ENCODE assay signal across 8 cellular contexts in the genomic region with DNA sequence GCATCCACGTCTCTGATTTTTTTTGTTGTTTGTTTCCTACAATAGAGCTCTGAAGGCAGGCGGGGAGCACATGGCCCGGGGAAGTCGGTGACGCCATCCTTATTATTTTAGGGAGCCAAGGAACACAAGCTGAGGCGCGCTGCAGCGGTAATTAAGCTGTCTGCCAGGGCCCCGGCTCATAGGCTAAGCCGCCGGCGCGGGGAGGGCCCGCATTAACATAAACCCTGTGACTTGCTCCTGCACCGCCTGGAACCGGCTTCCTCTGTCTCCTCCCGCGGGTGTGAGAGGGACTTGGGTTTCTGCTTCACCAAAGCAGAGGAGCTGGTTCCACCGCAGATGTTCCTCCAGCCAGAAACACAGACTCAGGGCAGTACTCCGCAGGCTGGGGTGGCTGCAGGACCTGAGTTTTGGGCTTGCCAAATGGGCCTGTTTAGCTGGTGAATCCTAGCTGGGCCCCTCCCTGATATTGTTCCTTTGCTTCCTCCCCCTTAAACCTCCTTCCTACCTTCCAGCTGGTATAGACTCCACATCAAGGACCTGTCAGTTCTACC.
DNase-seq lines count a peak whose midpoint lies in the region; ATAC-seq lines count a peak whose summit lies in the region.

No MANE protein-coding gene starts in this region.

- H3K4me3 ChIP-seq in muscle layer of colon (ENCODE audit: low read depth in 1 of 2, low read length in 2 of 2), result peak overlapping the region in 1 of 2 donors; percentile 29

- ATAC-seq in GM21526 (IDR thresholded peaks at IDR 0.05; ENCODE audit: low FRiP score, unreplicated experiment) (peak; percentile 57), HG03097 (IDR thresholded peaks at IDR 0.05; ENCODE audit: low FRiP score, unreplicated experiment) (no peak)

- peak overlapping the region; percentile 16 for H3K27ac ChIP-seq in muscle layer of colon (ENCODE audit: low read depth, low read length)

- H3K9me3 ChIP-seq in muscle layer of colon (ENCODE audit: low read length), result no peaks in the 10 kb centered on the region

- H3K4me1 ChIP-seq in muscle layer of colon (ENCODE audit: insufficient read depth, low read length), result peaks cover 78% of the 10 kb centered on the region

- no peaks in the 10 kb centered on the region for H3K36me3 ChIP-seq in muscle layer of colon (ENCODE audit: insufficient read depth, low read length)

- DNase-seq in Ammon's horn (ENCODE audit: low spot score) (peak; percentile 96), NCI-H2107 (lab: John Stamatoyannopoulos, UW) (peak; percentile 42), fibroblast of gingiva (ENCODE audit: low read depth) (peak; percentile 82)
- peak; percentile 32 to 42 for DNase-seq in activated T-helper 1 cell treated with anti-CD3 and anti-CD28 coated beads, Interleukin-2, amount 50 U/mL, for 16 hours (ENCODE audit: low read depth in 1 of 2, low spot score in 1 of 2)
- DNase-seq in stimulated activated CD8-positive, alpha-beta memory T cell treated with anti-CD3 and anti-CD28 coated beads, Interleukin-7, amount 100 ng/mL, for 4 hours (ENCODE audit: low read depth in 2 of 2), result peak; percentile 31 to 46

- no peaks in the 10 kb centered on the region for H3K27me3 ChIP-seq in muscle layer of colon (ENCODE audit: control insufficient read depth in 1 of 2, insufficient read depth in 2 of 2, low read length in 2 of 2)

- peak overlapping the region; percentile 47 for H3K9ac ChIP-seq in muscle layer of colon (ENCODE audit: low read length)

Comparison
In these comparisons a context has a peak if more than half of its experiments do, and no peak if none do; other contexts are left out.
1. DNase-seq: peak in every context shown above with its lines; median percentile 96 in Ammon's horn; 82 in fibroblast of gingiva; 42 in NCI-H2107; 38 in stimulated activated CD8-positive, alpha-beta memory T cell treated with anti-CD3 and anti-CD28 coated beads, Interleukin-7, amount 100 ng/mL, for 4 hours; 37 in activated T-helper 1 cell treated with anti-CD3 and anti-CD28 coated beads, Interleukin-2, amount 50 U/mL, for 16 hours.